21 cellular contexts compared by ENCODE assay signal in the genomic region with DNA sequence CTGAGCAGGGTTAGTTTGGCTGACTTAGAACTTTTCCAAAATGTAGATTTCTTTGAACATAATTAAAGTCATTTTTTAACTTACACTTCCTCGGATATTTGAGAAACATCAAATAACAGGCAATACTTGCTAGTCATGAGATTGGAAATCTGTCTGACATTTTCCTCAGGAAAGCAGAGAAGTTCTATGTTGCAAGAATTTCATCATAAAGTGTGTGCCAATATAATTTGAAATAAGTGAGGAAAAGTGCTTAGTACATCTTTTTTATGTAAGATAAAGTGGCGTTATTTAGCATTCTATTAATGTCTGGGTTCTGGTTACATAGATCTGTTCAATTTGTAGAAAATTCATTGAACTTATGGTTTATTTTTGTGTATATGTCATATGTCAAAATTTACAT. TPM values are rescaled to one million over a fixed set of nuclear protein-coding genes. Genes with fewer than 3 reads are reported as not detected.
DNase-seq lines count a peak whose midpoint lies in the region; ATAC-seq, FAIRE-seq and TF ChIP-seq lines count a peak whose summit lies in the region.
"Had no signal": no experiment of that assay in that cellular context is flagged by ENCODE, and none has a peak within 500 bp of the region (broad histone marks: within the 10 kb centered on the region; RNA-seq: fewer than 3 reads in every experiment).

No MANE protein-coding gene starts in this region.

- H3K27me3 ChIP-seq in pancreas: no peaks in the 10 kb centered on the region
- H3K27me3 ChIP-seq: Peyer's patch had no signal

- no peak overlapping the region for H3K27ac Mint-ChIP-seq in activated naive CD8-positive, alpha-beta T cell treated with anti-CD3 and anti-CD28 coated beads, Interleukin-2, amount 50 U/mL, for 24 hours
- H3K27ac Mint-ChIP-seq: HFFc6 had no signal

- H3K36me3 ChIP-seq in SK-N-MC (ENCODE audit: insufficient read depth, low read length) (no peaks in the 10 kb centered on the region), pancreas (peaks cover 0 to 3% (median 0%) of the 10 kb centered on the region in 3 donors)

- no peak for ATAC-seq in pancreas
- no peak for ATAC-seq in activated naive CD8-positive, alpha-beta T cell treated with anti-CD3 and anti-CD28 coated beads, Interleukin-2, amount 50 U/mL, for 24 hours

- peaks cover 2% of the 10 kb centered on the region for H3K4me1 Mint-ChIP-seq in activated naive CD8-positive, alpha-beta T cell treated with anti-CD3 and anti-CD28 coated beads, Interleukin-2, amount 50 U/mL, for 24 hours

- no peaks in the 10 kb centered on the region for H3K9me3 Mint-ChIP-seq in activated naive CD8-positive, alpha-beta T cell treated with anti-CD3 and anti-CD28 coated beads, Interleukin-2, amount 50 U/mL, for 24 hours
- H3K9me3 Mint-ChIP-seq: HFFc6 had no signal

- WGBS in pancreas, 2 donors: 54 to 58% methylated on average over 2 of the region's 2 CpGs

- no peaks in the 10 kb centered on the region for H3K27me3 Mint-ChIP-seq in activated naive CD8-positive, alpha-beta T cell treated with anti-CD3 and anti-CD28 coated beads, Interleukin-2, amount 50 U/mL, for 24 hours

- FAIRE-seq in pancreas (lab: Jason Lieb, UNC): peak; percentile 34

- H3K9me3 ChIP-seq in SK-N-MC (ENCODE audit: low read depth, low read length): no peaks in the 10 kb centered on the region
- H3K9me3 ChIP-seq in pancreas: no peaks in the 10 kb centered on the region
- H3K9me3 ChIP-seq: Peyer's patch had no signal

- DNase-seq in GF-D8 (lab: John Stamatoyannopoulos, UW) (peak; percentile 27), SK-N-MC (ENCODE audit: low read depth, low spot score) (no peak), fibroblast of pulmonary artery (ENCODE audit: low read depth) (peak; percentile 51), pancreas (no peak), GM20000 (ENCODE audit: low spot score) (no peak), DMS153 treated with DMSO at 0.1 percent for 48 hours (lab: John Stamatoyannopoulos, UW; ENCODE audit: unreplicated experiment) (no peak), GDM1 (lab: John Stamatoyannopoulos, UW) (no peak)
- no peak for DNase-seq in activated naive CD8-positive, alpha-beta T cell treated with anti-CD3 and anti-CD28 coated beads, Interleukin-2, amount 50 U/mL, for 24 hours
- DNase-seq: DMS153, HFFc6, NCI-H1105, NCI-H187, NCI-H446 treated with DMSO at 0.1 percent for 48 hours, NCI-H748 treated with DMSO at 0.1 percent for 48 hours, Peyer's patch, Right ventricle myocardium superior had no signal

- peak overlapping the region; percentile 66 for H3K9ac ChIP-seq in SK-N-MC (ENCODE audit: insufficient read length)
- H3K9ac ChIP-seq: KMS-11 had no signal

- TF ChIP-seq CTCF in fibroblast of pulmonary artery (IDR thresholded peaks at IDR 0.05; ENCODE audit: low read length, missing control alignments) (no peak), pancreas (IDR thresholded peaks at IDR 0.05) (no peak), GM20000 (IDR thresholded peaks at IDR 0.05; ENCODE audit: extremely low read depth, missing control alignments) (no peak)

- peaks cover 2% of the 10 kb centered on the region for H3K36me3 Mint-ChIP-seq in activated naive CD8-positive, alpha-beta T cell treated with anti-CD3 and anti-CD28 coated beads, Interleukin-2, amount 50 U/mL, for 24 hours (ENCODE audit: low read depth)

- intact Hi-C loops in pancreas (cut with DNase I): no loop called here

- H3K4me1 ChIP-seq in pancreas: peaks cover 47 to 63% (median 51%) of the 10 kb centered on the region in 3 donors

- H3K4me3 Mint-ChIP-seq in activated naive CD8-positive, alpha-beta T cell treated with anti-CD3 and anti-CD28 coated beads, Interleukin-2, amount 50 U/mL, for 24 hours: no peak overlapping the region
- H3K4me3 Mint-ChIP-seq: HFFc6 had no signal

- H3K4me3 ChIP-seq in SK-N-MC (peak overlapping the region; percentile 58), fibroblast of pulmonary artery (replicated peaks; ENCODE audit: low read depth, low read length) (no peak overlapping the region), pancreas (no peak overlapping the region)
- H3K4me3 ChIP-seq: Peyer's patch had no signal

- peak overlapping the region; percentile 98 for H3K27ac ChIP-seq in SK-N-MC
- no peak overlapping the region for H3K27ac ChIP-seq in pancreas
- H3K27ac ChIP-seq: HL-60, KMS-11, Peyer's patch had no signal

RNA-seq across cellular contexts. Expression of gene C5orf47, which starts 48.7 kb away (rescaled TPM):
- under 1 TPM in 2 of 6 donors, not detected in 4; 0.08 to 0.09 TPM for total RNA-seq in pancreas
- polyA plus RNA-seq in pancreas: under 1 TPM; 0.04 to 0.07 TPM
- total RNA-seq: HFFc6, MCF 10A, Peyer's patch, Right ventricle myocardium superior had no signal
- polyA plus RNA-seq: AG04450, BJ had no signal

RNA-seq across cellular contexts. Expression of gene CPEB4, which starts 52.1 kb away (rescaled TPM):
- total RNA-seq in pancreas: 10 to 100 TPM; 24.3 to 51.2 (median 30.0) TPM
- 10 to 100 TPM; 11.6 to 15.9 TPM for polyA plus RNA-seq in pancreas

Comparison
In these comparisons a context has a peak if more than half of its experiments do, and no peak if none do; other contexts are left out.
1. DNase-seq: peak in GF-D8 (single experiment) and fibroblast of pulmonary artery (single experiment); none in SK-N-MC (single experiment), pancreas (0 of 6), activated naive CD8-positive, alpha-beta T cell treated with anti-CD3 and anti-CD28 coated beads, Interleukin-2, amount 50 U/mL, for 24 hours (single experiment), GM20000 (single experiment), DMS153 treated with DMSO at 0.1 percent for 48 hours (single experiment) and GDM1 (single experiment).